25 cellular contexts compared by ENCODE assay signal in genomic region chr10:123367181-123367580, GRCh38.
"Had no signal": no experiment of that assay in that cellular context is flagged by ENCODE, and none has a peak within 500 bp of the region (broad histone marks: within the 10 kb centered on the region; RNA-seq: fewer than 3 reads in every experiment).

No MANE protein-coding gene starts in this region.

- ATAC-seq: activated CD4-positive, alpha-beta T cell treated with anti-CD3 and anti-CD28 coated beads for 36 hours; activated T-cell treated with anti-CD3 and anti-CD28 coated beads, Interleukin-2, amount 50 U/mL, for 4 hours; body of pancreas; foreskin keratinocyte; left colon; naive thymus-derived CD4-positive, alpha-beta T cell; stimulated activated naive CD8-positive, alpha-beta T cell treated with anti-CD3 and anti-CD28 coated beads, Interleukin-15, Interleukin-2, amounts not matched to agents 100 U/mL and 50 U/mL, for 24 hours; WTC11 had no signal

- H3K9me3 Mint-ChIP-seq: T-helper 1 cell treated with Interleukin-12 subunit alpha and Interleukin-12 subunit beta and Interleukin-4 antibody, amounts not matched to agents 30 μg/mL and 1 μg/mL, for 36 hours had no signal

- H3K4me3 Mint-ChIP-seq: activated CD4-positive, alpha-beta T cell treated with anti-CD3 and anti-CD28 coated beads for 36 hours; activated naive CD8-positive, alpha-beta T cell treated with anti-CD3 and anti-CD28 coated beads, Interleukin-2, amount 10 ng/mL, durations not matched to agents 7 days and 5 days; activated T-cell treated with anti-CD3 and anti-CD28 coated beads, Interleukin-2, amount 50 U/mL, for 4 hours; dendritic cell treated with granulocyte-macrophage colony-stimulating factor and Interleukin-4, amounts not matched to agents 40 ng/mL and 50 ng/mL, for 4 days; naive thymus-derived CD4-positive, alpha-beta T cell; neural crest cell; T-helper 1 cell treated with Interleukin-12 subunit alpha and Interleukin-12 subunit beta and Interleukin-4 antibody, amounts not matched to agents 30 μg/mL and 1 μg/mL, for 36 hours; WTC11 had no signal

- H3K27ac Mint-ChIP-seq: activated CD4-positive, alpha-beta T cell treated with anti-CD3 and anti-CD28 coated beads for 36 hours; activated naive CD8-positive, alpha-beta T cell treated with anti-CD3 and anti-CD28 coated beads, Interleukin-2, amount 10 ng/mL, durations not matched to agents 7 days and 5 days; dendritic cell treated with granulocyte-macrophage colony-stimulating factor and Interleukin-4, amounts not matched to agents 40 ng/mL and 50 ng/mL, for 4 days; naive thymus-derived CD4-positive, alpha-beta T cell; progenitor cell of endocrine pancreas; T-helper 1 cell treated with Interleukin-12 subunit alpha and Interleukin-12 subunit beta and Interleukin-4 antibody, amounts not matched to agents 30 μg/mL and 1 μg/mL, for 36 hours; WTC11 had no signal

- H3K27me3 Mint-ChIP-seq: activated CD4-positive, alpha-beta T cell treated with anti-CD3 and anti-CD28 coated beads for 36 hours; activated naive CD8-positive, alpha-beta T cell treated with anti-CD3 and anti-CD28 coated beads, Interleukin-2, amount 10 ng/mL, durations not matched to agents 7 days and 5 days; naive thymus-derived CD4-positive, alpha-beta T cell; progenitor cell of endocrine pancreas had no signal

- H3K36me3 Mint-ChIP-seq: activated naive CD8-positive, alpha-beta T cell treated with anti-CD3 and anti-CD28 coated beads, Interleukin-2, amount 10 ng/mL, durations not matched to agents 7 days and 5 days had no signal

- H3K4me1 Mint-ChIP-seq: activated CD4-positive, alpha-beta T cell treated with anti-CD3 and anti-CD28 coated beads for 36 hours; activated naive CD8-positive, alpha-beta T cell treated with anti-CD3 and anti-CD28 coated beads, Interleukin-2, amount 10 ng/mL, durations not matched to agents 7 days and 5 days; naive thymus-derived CD4-positive, alpha-beta T cell; neural crest cell; WTC11 had no signal

- DNase-seq: activated CD4-positive, alpha-beta T cell treated with anti-CD3 and anti-CD28 coated beads for 36 hours; activated CD4-positive, alpha-beta T cell treated with anti-CD3 and anti-CD28 coated beads, Interleukin-2, amount 50 U/mL, for 4 hours; activated CD8-positive, alpha-beta memory T cell treated with anti-CD3 and anti-CD28 coated beads, Interleukin-2, amount 50 U/mL, for 48 hours; activated naive CD4-positive, alpha-beta T cell treated with Interleukin-2 at 50 U/mL for 16 hours; activated naive CD8-positive, alpha-beta T cell treated with anti-CD3 and anti-CD28 coated beads, Interleukin-2, amount 10 ng/mL, durations not matched to agents 7 days and 5 days; activated T-cell treated with anti-CD3 and anti-CD28 coated beads, Interleukin-2, amount 50 U/mL, for 4 hours; amniotic stem cell; body of pancreas; effector CD8-positive, alpha-beta T cell; foreskin keratinocyte; glutamatergic neuron; islet precursor cell; left colon; mesenchymal stem cell; naive thymus-derived CD4-positive, alpha-beta T cell; stimulated activated CD4-positive, alpha-beta T cell treated with anti-CD3 and anti-CD28 coated beads, Interleukin-4, amount 100 ng/mL, for 24 hours; stimulated activated naive CD8-positive, alpha-beta T cell treated with anti-CD3 and anti-CD28 coated beads, Interleukin-15, Interleukin-2, amounts not matched to agents 100 U/mL and 50 U/mL, for 24 hours; T1000; trophoblast cell; uterus had no signal
